In the genomic region with DNA sequence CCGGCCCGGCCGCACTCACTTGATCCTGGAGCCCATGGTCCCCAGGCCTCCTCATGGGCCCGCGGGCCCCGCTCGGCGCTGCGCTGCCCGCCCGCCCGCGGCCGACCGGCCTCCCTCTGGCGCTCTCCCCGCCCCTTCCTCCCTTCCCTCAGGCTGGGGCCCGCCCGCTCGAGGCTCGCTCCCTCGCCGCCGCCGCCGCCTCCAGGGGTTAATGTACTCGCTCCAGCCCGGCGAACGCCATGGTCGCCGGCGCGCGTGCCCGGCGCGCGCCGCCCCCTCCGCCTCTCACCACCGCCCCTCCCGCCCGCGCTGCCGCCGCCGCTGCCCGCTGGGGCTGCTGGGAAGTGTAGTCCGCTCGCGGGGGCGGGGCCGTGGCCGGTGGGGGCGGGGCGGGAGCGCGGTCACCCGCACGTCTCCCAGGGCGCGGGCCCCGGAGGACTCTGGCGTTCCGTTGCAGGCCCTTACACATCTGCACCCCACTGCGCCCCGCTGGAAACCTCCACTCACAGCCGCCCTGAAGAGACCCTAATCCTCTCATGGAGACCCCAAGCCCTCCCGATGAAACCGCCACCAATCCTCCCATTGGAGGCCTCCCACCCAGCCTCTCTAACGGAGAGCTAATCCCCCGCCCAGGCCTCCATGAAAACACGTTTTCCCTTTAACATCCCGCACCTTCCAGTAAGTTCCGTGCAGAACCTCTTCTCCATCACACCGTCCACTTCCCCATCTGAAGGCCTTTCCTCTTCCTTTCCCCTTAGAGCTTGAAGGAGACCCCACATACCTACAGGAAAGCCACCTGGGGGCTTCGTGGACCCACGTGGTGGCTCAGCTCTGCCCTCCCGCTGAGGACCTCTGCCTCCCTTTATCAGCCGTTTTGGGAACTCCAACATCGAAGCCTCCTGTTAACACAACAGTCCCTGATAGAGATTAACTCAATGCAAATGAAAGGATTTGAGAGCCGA, we compare ENCODE assay signal across 2 cellular contexts.
TF ChIP-seq lines count a peak whose summit lies in the region.

Gene DENND1A, minus strand, starts transcription at position 257 of the 962 bp plus-strand sequence. Its CDS starts 221 bp downstream, at position 36.

TF ChIP-seq in IMR-90, 13 proteins besides CTCF, POLR2A, EP300 and RAD21 (continued from another document):
- TF ChIP-seq BHLHE40 (IDR thresholded peaks at IDR 0.05; ENCODE audit: low read depth, low read length) (peak; percentile 61), ELK1 (IDR thresholded peaks at IDR 0.05; ENCODE audit: borderline replicate concordance, low read depth, low read length) (no peak), MXI1 (IDR thresholded peaks at IDR 0.05; ENCODE audit: borderline replicate concordance, low read depth, low read length) (peak; percentile 22; the same call in 1 of the 2 replicates), MAFK (IDR thresholded peaks at IDR 0.05; ENCODE audit: low read depth, low read length) (no peak)
TF ChIP-seq in IMR-90: peak in this region for 3.

TF ChIP-seq in PFSK-1, 5 proteins besides CTCF, POLR2A, EP300 and RAD21:
- TF ChIP-seq, protein P1, sequence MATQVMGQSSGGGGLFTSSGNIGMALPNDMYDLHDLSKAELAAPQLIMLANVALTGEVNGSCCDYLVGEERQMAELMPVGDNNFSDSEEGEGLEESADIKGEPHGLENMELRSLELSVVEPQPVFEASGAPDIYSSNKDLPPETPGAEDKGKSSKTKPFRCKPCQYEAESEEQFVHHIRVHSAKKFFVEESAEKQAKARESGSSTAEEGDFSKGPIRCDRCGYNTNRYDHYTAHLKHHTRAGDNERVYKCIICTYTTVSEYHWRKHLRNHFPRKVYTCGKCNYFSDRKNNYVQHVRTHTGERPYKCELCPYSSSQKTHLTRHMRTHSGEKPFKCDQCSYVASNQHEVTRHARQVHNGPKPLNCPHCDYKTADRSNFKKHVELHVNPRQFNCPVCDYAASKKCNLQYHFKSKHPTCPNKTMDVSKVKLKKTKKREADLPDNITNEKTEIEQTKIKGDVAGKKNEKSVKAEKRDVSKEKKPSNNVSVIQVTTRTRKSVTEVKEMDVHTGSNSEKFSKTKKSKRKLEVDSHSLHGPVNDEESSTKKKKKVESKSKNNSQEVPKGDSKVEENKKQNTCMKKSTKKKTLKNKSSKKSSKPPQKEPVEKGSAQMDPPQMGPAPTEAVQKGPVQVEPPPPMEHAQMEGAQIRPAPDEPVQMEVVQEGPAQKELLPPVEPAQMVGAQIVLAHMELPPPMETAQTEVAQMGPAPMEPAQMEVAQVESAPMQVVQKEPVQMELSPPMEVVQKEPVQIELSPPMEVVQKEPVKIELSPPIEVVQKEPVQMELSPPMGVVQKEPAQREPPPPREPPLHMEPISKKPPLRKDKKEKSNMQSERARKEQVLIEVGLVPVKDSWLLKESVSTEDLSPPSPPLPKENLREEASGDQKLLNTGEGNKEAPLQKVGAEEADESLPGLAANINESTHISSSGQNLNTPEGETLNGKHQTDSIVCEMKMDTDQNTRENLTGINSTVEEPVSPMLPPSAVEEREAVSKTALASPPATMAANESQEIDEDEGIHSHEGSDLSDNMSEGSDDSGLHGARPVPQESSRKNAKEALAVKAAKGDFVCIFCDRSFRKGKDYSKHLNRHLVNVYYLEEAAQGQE (IDR thresholded peaks at IDR 0.05; ENCODE audit: insufficient read depth in 1 of 2, low read depth in 2 of 2, low read length in 2 of 2), result no peak
- TF ChIP-seq FOXP2 (optimal IDR thresholded peaks at IDR 0.05; ENCODE audit: borderline replicate concordance, extremely low read depth, extremely low read length, insufficient read depth) (peak; percentile 16), TAF1 (IDR thresholded peaks at IDR 0.05; ENCODE audit: borderline replicate concordance, insufficient read depth, low read length) (peak; percentile 69; the same call in 1 of the 2 replicates)
